Comparison of ENCODE assay signal across 18 cellular contexts in genomic region chrX:117839544-117839943, GRCh38.
DNase-seq lines count a peak whose midpoint lies in the region; ATAC-seq and TF ChIP-seq lines count a peak whose summit lies in the region.
"Had no signal": no experiment of that assay in that cellular context is flagged by ENCODE, and none has a peak within 500 bp of the region (broad histone marks: within the 10 kb centered on the region; RNA-seq: fewer than 3 reads in every experiment).

No MANE protein-coding gene starts in this region.

- H3K36me3 ChIP-seq in GM06990 (ENCODE audit: control insufficient read depth, insufficient read depth, low read length), result no peaks in the 10 kb centered on the region
- no peaks in the 10 kb centered on the region for H3K36me3 ChIP-seq in suprapubic skin
- H3K36me3 ChIP-seq: brain microvascular endothelial cell, esophagus muscularis mucosa, heart right ventricle had no signal

- no peak for TF ChIP-seq POLR2A in suprapubic skin (IDR thresholded peaks at IDR 0.05)

- DNase-seq in GM06990 (ENCODE audit: extremely low read depth, insufficient read length) (no peak), M059J (ENCODE audit: low read depth) (peak; percentile 1), glutamatergic neuron (no peak), NCI-H2107 (lab: John Stamatoyannopoulos, UW) (no peak), suprapubic skin (ENCODE audit: low spot score in 2 of 2) (no peak)
- DNase-seq in stimulated activated effector memory CD8-positive, alpha-beta T cell treated with anti-CD3 and anti-CD28 coated beads, Interleukin-12 subunit alpha, Interleukin-12 subunit beta, amount 100 ng/mL, for 72 hours (ENCODE audit: low spot score in 2 of 2), result no peak
- DNase-seq: activated CD8-positive, alpha-beta memory T cell treated with anti-CD3 and anti-CD28 coated beads, Interleukin-2, amount 10 ng/mL, durations not matched to agents 7 days and 5 days; activated naive CD4-positive, alpha-beta T cell; brain microvascular endothelial cell; C1 segment of cervical spinal cord; dermis blood vessel endothelial cell; EL; heart right ventricle; left colon; stimulated activated naive B cell treated with anti-CD40 and anti-IgM and Interleukin-4, amounts not matched to agents 10 μg/mL and 1 μg/mL and 100 μg/mL, for 72 hours had no signal

- no peaks in the 10 kb centered on the region for H3K36me3 Mint-ChIP-seq in glutamatergic neuron (ENCODE audit: unreplicated experiment)
- H3K36me3 Mint-ChIP-seq in stimulated activated effector memory CD8-positive, alpha-beta T cell treated with anti-CD3 and anti-CD28 coated beads, Interleukin-12 subunit alpha, Interleukin-12 subunit beta, amount 100 ng/mL, for 72 hours, result no peaks in the 10 kb centered on the region
- H3K36me3 Mint-ChIP-seq: activated CD8-positive, alpha-beta memory T cell treated with anti-CD3 and anti-CD28 coated beads, Interleukin-2, amount 10 ng/mL, durations not matched to agents 7 days and 5 days; stimulated activated naive B cell treated with anti-CD40 and anti-IgM and Interleukin-4, amounts not matched to agents 10 μg/mL and 1 μg/mL and 100 μg/mL, for 72 hours had no signal

- no peaks in the 10 kb centered on the region for H3K27me3 Mint-ChIP-seq in glutamatergic neuron (ENCODE audit: unreplicated experiment)
- H3K27me3 Mint-ChIP-seq: activated CD8-positive, alpha-beta memory T cell treated with anti-CD3 and anti-CD28 coated beads, Interleukin-2, amount 10 ng/mL, durations not matched to agents 7 days and 5 days; stimulated activated naive B cell treated with anti-CD40 and anti-IgM and Interleukin-4, amounts not matched to agents 10 μg/mL and 1 μg/mL and 100 μg/mL, for 72 hours had no signal

- TF ChIP-seq CTCF in GM06990 (IDR thresholded peaks at IDR 0.05; ENCODE audit: insufficient read depth, low read length, poor library complexity, severe bottlenecking) (peak; percentile 19), glutamatergic neuron (IDR thresholded peaks at IDR 0.05; ENCODE audit: partially characterized antibody, unreplicated experiment) (peak; percentile 9), suprapubic skin (IDR thresholded peaks at IDR 0.05) (no peak)

- H3K4me1 ChIP-seq in suprapubic skin, result no peaks in the 10 kb centered on the region
- H3K4me1 ChIP-seq: esophagus muscularis mucosa, heart right ventricle had no signal

- no peaks in the 10 kb centered on the region for H3K27me3 ChIP-seq in GM06990 (replicated peaks; ENCODE audit: control insufficient read depth, insufficient read depth, low read length)
- no peaks in the 10 kb centered on the region for H3K27me3 ChIP-seq in suprapubic skin
- H3K27me3 ChIP-seq: brain microvascular endothelial cell, esophagus muscularis mucosa, heart right ventricle had no signal

- H3K4me3 ChIP-seq in GM06990 (replicated peaks; ENCODE audit: low read depth, low read length), result no peak overlapping the region
- no peak overlapping the region for H3K4me3 ChIP-seq in suprapubic skin
- H3K4me3 ChIP-seq: esophagus muscularis mucosa, heart right ventricle had no signal

- no peaks in the 10 kb centered on the region for H3K4me1 Mint-ChIP-seq in glutamatergic neuron (ENCODE audit: low read depth, unreplicated experiment)
- no peaks in the 10 kb centered on the region for H3K4me1 Mint-ChIP-seq in stimulated activated effector memory CD8-positive, alpha-beta T cell treated with anti-CD3 and anti-CD28 coated beads, Interleukin-12 subunit alpha, Interleukin-12 subunit beta, amount 100 ng/mL, for 72 hours
- H3K4me1 Mint-ChIP-seq: activated CD8-positive, alpha-beta memory T cell treated with anti-CD3 and anti-CD28 coated beads, Interleukin-2, amount 10 ng/mL, durations not matched to agents 7 days and 5 days had no signal

- no peak for TF ChIP-seq EP300 in suprapubic skin (IDR thresholded peaks at IDR 0.05)

- no peaks in the 10 kb centered on the region for H3K9me3 Mint-ChIP-seq in glutamatergic neuron (ENCODE audit: unreplicated experiment)
- peaks cover 9% of the 10 kb centered on the region for H3K9me3 Mint-ChIP-seq in stimulated activated effector memory CD8-positive, alpha-beta T cell treated with anti-CD3 and anti-CD28 coated beads, Interleukin-12 subunit alpha, Interleukin-12 subunit beta, amount 100 ng/mL, for 72 hours

- H3K9me3 ChIP-seq in suprapubic skin, result no peaks in the 10 kb centered on the region

- no peak overlapping the region for H3K27ac ChIP-seq in suprapubic skin
- H3K27ac ChIP-seq: brain microvascular endothelial cell, esophagus muscularis mucosa, heart right ventricle, VCaP had no signal

- WGBS in suprapubic skin, result 69% methylated on average over 1 of the region's 1 CpG

- ATAC-seq in GM18511 (IDR thresholded peaks at IDR 0.05; ENCODE audit: unreplicated experiment), result peak; percentile 56
- ATAC-seq in stimulated activated effector memory CD8-positive, alpha-beta T cell treated with anti-CD3 and anti-CD28 coated beads, Interleukin-12 subunit alpha, Interleukin-12 subunit beta, amount 100 ng/mL, for 72 hours, result no peak
- ATAC-seq: activated CD8-positive, alpha-beta memory T cell treated with anti-CD3 and anti-CD28 coated beads, Interleukin-2, amount 10 ng/mL, durations not matched to agents 7 days and 5 days; heart right ventricle; stimulated activated naive B cell treated with anti-CD40 and anti-IgM and Interleukin-4, amounts not matched to agents 10 μg/mL and 1 μg/mL and 100 μg/mL, for 72 hours had no signal

- no peak overlapping the region for H3K4me3 Mint-ChIP-seq in glutamatergic neuron (ENCODE audit: unreplicated experiment)
- no peak overlapping the region for H3K4me3 Mint-ChIP-seq in stimulated activated effector memory CD8-positive, alpha-beta T cell treated with anti-CD3 and anti-CD28 coated beads, Interleukin-12 subunit alpha, Interleukin-12 subunit beta, amount 100 ng/mL, for 72 hours
- H3K4me3 Mint-ChIP-seq: activated CD8-positive, alpha-beta memory T cell treated with anti-CD3 and anti-CD28 coated beads, Interleukin-2, amount 10 ng/mL, durations not matched to agents 7 days and 5 days; stimulated activated naive B cell treated with anti-CD40 and anti-IgM and Interleukin-4, amounts not matched to agents 10 μg/mL and 1 μg/mL and 100 μg/mL, for 72 hours had no signal

- no peak overlapping the region for H3K27ac Mint-ChIP-seq in glutamatergic neuron (ENCODE audit: unreplicated experiment)
- no peak overlapping the region for H3K27ac Mint-ChIP-seq in stimulated activated effector memory CD8-positive, alpha-beta T cell treated with anti-CD3 and anti-CD28 coated beads, Interleukin-12 subunit alpha, Interleukin-12 subunit beta, amount 100 ng/mL, for 72 hours
- H3K27ac Mint-ChIP-seq: activated CD8-positive, alpha-beta memory T cell treated with anti-CD3 and anti-CD28 coated beads, Interleukin-2, amount 10 ng/mL, durations not matched to agents 7 days and 5 days; stimulated activated naive B cell treated with anti-CD40 and anti-IgM and Interleukin-4, amounts not matched to agents 10 μg/mL and 1 μg/mL and 100 μg/mL, for 72 hours had no signal

Comparison
In these comparisons a context has a peak if more than half of its experiments do, and no peak if none do; other contexts are left out.
1. CTCF ChIP-seq: peak in GM06990 (single experiment) and glutamatergic neuron (single experiment); none in suprapubic skin (0 of 2).